15 cellular contexts compared by ENCODE assay signal in genomic region chr14:99545574-99545973, GRCh38.
"Had no signal": no experiment of that assay in that cellular context is flagged by ENCODE, and none has a peak within 500 bp of the region (broad histone marks: within the 10 kb centered on the region; RNA-seq: fewer than 3 reads in every experiment).

No MANE protein-coding gene starts in this region.

- H3K9me3 ChIP-seq: ascending aorta, tibial nerve had no signal

- DNase-seq: activated CD4-positive, alpha-beta T cell treated with anti-CD3 and anti-CD28 coated beads for 1 hour; activated CD4-positive, alpha-beta T cell treated with anti-CD3 and anti-CD28 coated beads, Interleukin-2, amount 50 U/mL, for 4 hours; activated naive CD4-positive, alpha-beta T cell treated with anti-CD3 and anti-CD28 coated beads for 36 hours; activated naive CD8-positive, alpha-beta T cell treated with anti-CD3 and anti-CD28 coated beads, Interleukin-2, amount 50 U/mL, for 24 hours; erythroblast; stimulated activated CD4-positive, alpha-beta T cell treated with anti-CD3 and anti-CD28 coated beads, Interleukin-4, amount 100 ng/mL, for 4 hours; stimulated activated CD8-positive, alpha-beta memory T cell treated with anti-CD3 and anti-CD28 coated beads, Interleukin-4, amount 100 ng/mL, for 48 hours; stimulated activated naive CD4-positive, alpha-beta T cell treated with Interleukin-2 at 50 U/mL for 16 hours; T-cell; T-helper 9 cell had no signal

- H3K4me3 ChIP-seq: ascending aorta, skin epidermis, tibial nerve had no signal

- H3K27ac ChIP-seq: ascending aorta, parathyroid adenoma, skin epidermis, tibial nerve had no signal

- ATAC-seq: activated naive CD8-positive, alpha-beta T cell treated with anti-CD3 and anti-CD28 coated beads, Interleukin-2, amount 50 U/mL, for 24 hours; T-cell had no signal

- H3K4me1 ChIP-seq: ascending aorta, tibial nerve had no signal

- H3K36me3 Mint-ChIP-seq: T-cell had no signal

- H3K27ac Mint-ChIP-seq: activated naive CD4-positive, alpha-beta T cell treated with anti-CD3 and anti-CD28 coated beads for 36 hours; activated naive CD8-positive, alpha-beta T cell treated with anti-CD3 and anti-CD28 coated beads, Interleukin-2, amount 50 U/mL, for 24 hours; activated T-helper 2 cell treated with anti-CD3 and anti-CD28 coated beads, Interferon-gamma antibody, Interleukin-2, Interleukin-4, amounts not matched to agents 10 μg/mL and 5 μg/mL and 100 μg/mL, durations not matched to agents 14 hours and 24 hours and 36 hours; T-cell had no signal

- H2AFZ ChIP-seq: parathyroid adenoma had no signal

- H3K9ac ChIP-seq: parathyroid adenoma had no signal

- H3K27me3 Mint-ChIP-seq: activated naive CD8-positive, alpha-beta T cell treated with anti-CD3 and anti-CD28 coated beads, Interleukin-2, amount 50 U/mL, for 24 hours had no signal

- H3K36me3 ChIP-seq: ascending aorta, tibial nerve had no signal

- H3K9me3 Mint-ChIP-seq: activated naive CD4-positive, alpha-beta T cell treated with anti-CD3 and anti-CD28 coated beads for 36 hours; activated naive CD8-positive, alpha-beta T cell treated with anti-CD3 and anti-CD28 coated beads, Interleukin-2, amount 50 U/mL, for 24 hours; activated T-helper 2 cell treated with anti-CD3 and anti-CD28 coated beads, Interferon-gamma antibody, Interleukin-2, Interleukin-4, amounts not matched to agents 10 μg/mL and 5 μg/mL and 100 μg/mL, durations not matched to agents 14 hours and 24 hours and 36 hours; T-cell had no signal

- H3K4me3 Mint-ChIP-seq: activated naive CD4-positive, alpha-beta T cell treated with anti-CD3 and anti-CD28 coated beads for 36 hours; activated naive CD8-positive, alpha-beta T cell treated with anti-CD3 and anti-CD28 coated beads, Interleukin-2, amount 50 U/mL, for 24 hours; T-cell had no signal

- H3K27me3 ChIP-seq: ascending aorta, tibial nerve had no signal
